ENCODE assay signal across 13 cellular contexts in the genomic region with DNA sequence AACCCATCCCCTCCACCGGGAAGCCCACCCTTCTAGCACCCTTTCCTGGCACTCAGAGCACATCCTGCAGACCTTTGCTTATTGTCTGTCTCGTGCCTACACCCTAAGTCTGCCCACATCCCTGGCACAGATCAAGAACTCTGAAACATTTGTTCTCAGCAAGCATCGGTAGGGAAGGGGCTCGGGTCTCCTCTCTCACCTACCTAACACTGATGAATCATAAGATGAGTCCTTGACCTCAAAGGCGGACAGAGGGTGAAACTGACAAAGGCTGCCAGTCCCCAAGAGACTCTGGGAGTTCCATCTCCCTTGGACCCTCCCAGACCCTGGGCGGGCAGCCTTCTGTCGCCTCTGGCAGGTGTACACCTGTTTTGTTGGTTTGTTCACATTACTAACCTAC. TPM values are rescaled to one million over a fixed set of nuclear protein-coding genes. Genes with fewer than 3 reads are reported as not detected.
"Had no signal": no experiment of that assay in that cellular context is flagged by ENCODE, and none has a peak within 500 bp of the region (broad histone marks: within the 10 kb centered on the region; RNA-seq: fewer than 3 reads in every experiment).

No MANE protein-coding gene starts in this region.

- H3K4me3 Mint-ChIP-seq: central memory CD8-positive, alpha-beta T cell; endodermal cell; neural progenitor cell had no signal

- H3K36me3 Mint-ChIP-seq: neural progenitor cell had no signal

- ATAC-seq: pancreas had no signal

- H3K27ac Mint-ChIP-seq: endodermal cell had no signal

- H3K27ac ChIP-seq: neural progenitor cell, pancreas, vagina had no signal

- H3K4me1 Mint-ChIP-seq: central memory CD8-positive, alpha-beta T cell; endodermal cell had no signal

- H3K27me3 ChIP-seq: neural progenitor cell, pancreas, vagina had no signal

- DNase-seq: activated CD4-positive, alpha-beta T cell treated with anti-CD3 and anti-CD28 coated beads for 4 hours; activated T-cell treated with anti-CD3 and anti-CD28 coated beads, Interleukin-2, amount 50 U/mL, for 1 hour; endodermal cell; erythroblast; pancreas; stimulated activated CD4-positive, alpha-beta T cell treated with anti-CD3 and anti-CD28 coated beads, Interleukin-12 subunit alpha, Interleukin-12 subunit beta, amount 100 ng/mL, for 4 hours; stimulated activated naive CD4-positive, alpha-beta T cell had no signal

RNA-seq across cellular contexts. Expression of gene MAL, which starts 9.3 kb away (rescaled TPM):
- total RNA-seq: endodermal cell, fibroblast of villous mesenchyme, liver, mesenteric fat pad had no signal
